Comparison of ENCODE assay signal across 8 cellular contexts in the genomic region with DNA sequence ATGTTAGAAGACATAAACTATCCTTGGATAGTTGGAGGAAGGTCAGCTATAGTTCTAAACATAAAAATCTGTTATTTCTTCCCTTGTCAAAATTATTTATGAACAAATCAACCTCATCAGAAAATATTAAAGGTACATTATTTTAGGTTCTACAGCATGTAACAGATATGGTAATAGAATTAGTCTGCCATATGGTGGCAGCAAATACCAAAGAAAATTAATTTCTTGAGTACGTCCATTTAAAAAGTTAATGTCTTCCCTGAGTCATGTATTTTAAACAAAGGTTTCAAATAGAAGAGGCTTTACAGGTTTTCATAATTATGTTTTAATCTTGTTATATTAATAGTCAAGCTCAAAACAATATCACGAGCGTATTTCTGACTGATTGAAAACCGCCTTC. TPM values are rescaled to one million over a fixed set of nuclear protein-coding genes. Genes with fewer than 3 reads are reported as not detected.
A peak's percentile ranks its signal among the peaks of the same experiment; 100 is the strongest.
DNase-seq lines count a peak whose midpoint lies in the region; ATAC-seq and TF ChIP-seq lines count a peak whose summit lies in the region.

No MANE protein-coding gene starts in this region.

- H3K27me3 ChIP-seq in CD4-positive, alpha-beta T cell (ENCODE audit: control insufficient read depth, insufficient read depth, low read length), result no peaks in the 10 kb centered on the region
- H3K27me3 ChIP-seq in WERI-Rb-1 (ENCODE audit: insufficient read depth, low read depth, severe bottlenecking), result no peaks in the 10 kb centered on the region

- no peak overlapping the region for H3K27ac ChIP-seq in CD4-positive, alpha-beta T cell (ENCODE audit: low read depth, low read length)
- no peak overlapping the region for H3K27ac ChIP-seq in WERI-Rb-1

- no peak for ATAC-seq in CD4-positive, alpha-beta T cell (ENCODE audit: poor library complexity)
- peak; percentile 77 for ATAC-seq in left lobe of liver
- no peak for ATAC-seq in HG03135 (IDR thresholded peaks at IDR 0.05; ENCODE audit: unreplicated experiment)

- intact Hi-C loops in CD4-positive, alpha-beta T cell (cut with DNase I, micrococcal nuclease), result loop anchor here (1.0 to 10.0 kb wide), 6 partner anchors 139 to 737 kb away; no protein-coding TSS in a partner anchor

- H3K4me3 ChIP-seq in astrocyte of the cerebellum (ENCODE audit: low read depth, low read length) (no peak overlapping the region), WERI-Rb-1 (ENCODE audit: low read depth, low read length) (no peak overlapping the region)

- no peak overlapping the region for H3K27ac Mint-ChIP-seq in CD4-positive, alpha-beta T cell

- CTCF ChIA-PET in CD4-positive, alpha-beta T cell (lab: Charles Lee), result no interaction called here

- H3K4me1 Mint-ChIP-seq in CD4-positive, alpha-beta T cell (ENCODE audit: low read depth), result peaks cover 51% of the 10 kb centered on the region

- no peaks in the 10 kb centered on the region for H3K27me3 Mint-ChIP-seq in CD4-positive, alpha-beta T cell

- TF ChIP-seq CTCF in CD4-positive, alpha-beta T cell (IDR thresholded peaks at IDR 0.05), result peak; percentile 51
- TF ChIP-seq CTCF in astrocyte of the cerebellum (IDR thresholded peaks at IDR 0.05; ENCODE audit: low read depth, low read length, missing control alignments) (no peak), WERI-Rb-1 (IDR thresholded peaks at IDR 0.05; ENCODE audit: low read depth, low read length) (no peak)

- H3K9me3 ChIP-seq in CD4-positive, alpha-beta T cell (ENCODE audit: control insufficient read depth, low read length), result no peaks in the 10 kb centered on the region
- H3K9me3 ChIP-seq in WERI-Rb-1 (ENCODE audit: severe bottlenecking), result no peaks in the 10 kb centered on the region

- H3K36me3 ChIP-seq in WERI-Rb-1, result no peaks in the 10 kb centered on the region; the same call in 1 of the 2 replicates

- no peak for DNase-seq in CD4-positive, alpha-beta T cell
- DNase-seq in HT1080 (ENCODE audit: low read depth) (peak; percentile 45), astrocyte of the cerebellum (ENCODE audit: low read depth) (peak; percentile 78), left lobe of liver (ENCODE audit: low spot score) (no peak), GM19240 (ENCODE audit: insufficient read length, low spot score) (no peak), ecto neural progenitor cell (ENCODE audit: low spot score) (no peak), WERI-Rb-1 (no peak)

- H3K9me3 Mint-ChIP-seq in CD4-positive, alpha-beta T cell, result no peaks in the 10 kb centered on the region

- no peak overlapping the region for H3K4me3 Mint-ChIP-seq in CD4-positive, alpha-beta T cell

- no peaks in the 10 kb centered on the region for H3K36me3 Mint-ChIP-seq in CD4-positive, alpha-beta T cell (ENCODE audit: low read depth)

- POLR2A ChIA-PET in CD4-positive, alpha-beta T cell (lab: Charles Lee), result no interaction called here

- in situ Hi-C loops in astrocyte of the cerebellum (cut with HindIII; ENCODE audit: low sequenced_read_pairs), result no loop called here

RNA-seq across cellular contexts. Expression of gene ANKRD28, which starts 17.9 kb away (rescaled TPM):
- total RNA-seq in CD4-positive, alpha-beta T cell, result 10 to 100 TPM; 36.6 to 43.1 TPM
- 96.1 and 98.7 TPM in 2 replicates for total RNA-seq in HT1080 (2014; rRNA removed; shearing (Covaris generic))
- polyA plus RNA-seq in HT1080 (2015; cell fraction: cytosol; rRNA removed), result 42.4 and 59.1 TPM in 2 replicates
- polyA plus RNA-seq in HT1080 (2015; cell fraction: nucleus; rRNA removed), result 144 and 156 TPM in 2 replicates
- 27.2 TPM for total RNA-seq in left lobe of liver

Comparison
In these comparisons a context has a peak if more than half of its experiments do, and no peak if none do; other contexts are left out.
1. DNase-seq: peak in HT1080 (single experiment) and astrocyte of the cerebellum (single experiment); none in CD4-positive, alpha-beta T cell (0 of 10), left lobe of liver (single experiment), GM19240 (single experiment), ecto neural progenitor cell (single experiment) and WERI-Rb-1 (single experiment).